1 cellular context compared by ENCODE assay signal in genomic region chr1:234683856-234684632, GRCh38.
TF ChIP-seq lines count a peak whose summit lies in the region.

No MANE protein-coding gene starts in this region.

TF ChIP-seq in HEK293, 187 proteins besides CTCF, POLR2A, EP300 and RAD21 (continued from another document):
- TF ChIP-seq INSM2 (tag by site-specific recombination; IDR thresholded peaks at IDR 0.05) (peak; percentile 63), ZNF664 (tag by site-specific recombination; IDR thresholded peaks at IDR 0.05) (peak; percentile 99), ZNF335 (tag by site-specific recombination; conservative IDR thresholded peaks at IDR 0.05) (peak; percentile 65)
